21 cellular contexts compared by ENCODE assay signal in the genomic region with DNA sequence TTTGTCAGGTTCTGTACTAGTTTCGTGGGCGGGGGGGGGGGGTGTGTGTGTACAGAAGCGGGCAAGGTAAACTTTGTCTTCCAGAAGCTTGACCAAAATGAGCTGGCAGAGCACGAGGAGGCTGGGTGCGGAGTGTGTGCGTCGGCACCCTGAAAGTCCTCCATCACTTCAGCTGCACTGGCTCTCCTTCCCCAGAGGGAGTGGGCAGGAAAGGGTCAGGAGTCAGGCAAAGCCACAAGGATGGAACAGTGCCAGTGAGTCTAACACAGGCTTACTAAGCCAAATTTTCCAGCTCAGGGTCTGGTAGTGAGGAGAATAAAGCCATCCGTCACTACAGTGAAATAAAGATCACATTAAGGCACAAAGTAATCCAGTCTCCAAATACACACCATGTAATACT. TPM values are rescaled to one million over a fixed set of nuclear protein-coding genes. Genes with fewer than 3 reads are reported as not detected.
A peak's percentile ranks its signal among the peaks of the same experiment; 100 is the strongest.
DNase-seq lines count a peak whose midpoint lies in the region; ATAC-seq, FAIRE-seq and TF ChIP-seq lines count a peak whose summit lies in the region.
"Had no signal": no experiment of that assay in that cellular context is flagged by ENCODE, and none has a peak within 500 bp of the region (broad histone marks: within the 10 kb centered on the region; RNA-seq: fewer than 3 reads in every experiment).

No MANE protein-coding gene starts in this region.

- H3K9me3 ChIP-seq in BLaER1 treated with 17β-estradiol and CSF1 and Interleukin-3, amounts not matched to agents 10 nM and 100 nM (replicated peaks in 1 of 11), result no peaks in the 10 kb centered on the region

- DNase-seq in NCI-H226, result peak; percentile 15
- peak; percentile 20 for DNase-seq in bronchial epithelial cell (ENCODE audit: low read depth)
- peak; percentile 48 for DNase-seq in retinal pigment epithelial cell (ENCODE audit: low read depth)
- DNase-seq in activated naive CD4-positive, alpha-beta T cell treated with Interleukin-2 at 50 U/mL for 16 hours, result no peak
- DNase-seq in occipital lobe (lab: John Stamatoyannopoulos, UW), result no peak
- no peak for DNase-seq in COLO829 (ENCODE audit: low spot score)
- DNase-seq: COR-L47, DMS153, H9, NCI-H1436 treated with DMSO at 0.1 percent for 48 hours, NCI-H2029 treated with DMSO at 0.1 percent for 48 hours, NCI-H510A treated with DMSO at 0.1 percent for 48 hours, NCI-H82, PC-9 had no signal

- H3K4me3 ChIP-seq in BLaER1 treated with 17β-estradiol and CSF1 and Interleukin-3, amounts not matched to agents 10 nM and 100 nM, result no peak overlapping the region
- no peak overlapping the region for H3K4me3 ChIP-seq in bronchial epithelial cell (ENCODE audit: low read depth, low read length)
- no peak overlapping the region for H3K4me3 ChIP-seq in retinal pigment epithelial cell (ENCODE audit: low read length)
- H3K4me3 ChIP-seq: PC-9, SK-N-MC had no signal

- no peak overlapping the region for H3K27ac ChIP-seq in BLaER1 treated with 17β-estradiol and CSF1 and Interleukin-3, amounts not matched to agents 10 nM and 100 nM
- H3K27ac ChIP-seq: C4-2B, PC-9, SK-N-MC had no signal

- no peaks in the 10 kb centered on the region for H3K36me3 ChIP-seq in BLaER1 treated with 17β-estradiol and CSF1 and Interleukin-3, amounts not matched to agents 10 nM and 100 nM
- H3K36me3 ChIP-seq in bronchial epithelial cell (ENCODE audit: control insufficient read depth, insufficient read depth, low read length), result no peaks in the 10 kb centered on the region

- no peak for ATAC-seq in HG02759 (IDR thresholded peaks at IDR 0.05; ENCODE audit: unreplicated experiment)

- H3K9ac ChIP-seq in BLaER1 treated with 17β-estradiol and CSF1 and Interleukin-3, amounts not matched to agents 10 nM and 100 nM, result no peak overlapping the region

- FAIRE-seq in bronchial epithelial cell (lab: Jason Lieb, UNC), result no peak
- FAIRE-seq: A204.1, GM19239, HTR-8/SVneo had no signal

- H3K4me1 ChIP-seq in BLaER1 treated with 17β-estradiol and CSF1 and Interleukin-3, amounts not matched to agents 10 nM and 100 nM, result peaks cover 17 to 34% (median 23%) of the 10 kb centered on the region in 10 experiments

- no peak for TF ChIP-seq CTCF in bronchial epithelial cell (IDR thresholded peaks at IDR 0.05; ENCODE audit: insufficient read depth, low read length, severe bottlenecking)
- TF ChIP-seq CTCF in retinal pigment epithelial cell (conservative IDR thresholded peaks at IDR 0.05; ENCODE audit: low read depth, low read length), result no peak

- peak overlapping the region; percentile 10 to 72 (median 59); a peak in 21 of 22 replicates for H3K4me2 ChIP-seq in BLaER1 treated with 17β-estradiol and CSF1 and Interleukin-3, amounts not matched to agents 10 nM and 100 nM
- H3K4me2 ChIP-seq: PC-9 had no signal

- no peaks in the 10 kb centered on the region; a peak in 1 of 22 replicates for H4K20me1 ChIP-seq in BLaER1 treated with 17β-estradiol and CSF1 and Interleukin-3, amounts not matched to agents 10 nM and 100 nM

- H3K27me3 ChIP-seq in BLaER1 treated with 17β-estradiol and CSF1 and Interleukin-3, amounts not matched to agents 10 nM and 100 nM, result no peaks in the 10 kb centered on the region
- H3K27me3 ChIP-seq in bronchial epithelial cell (ENCODE audit: control insufficient read depth, insufficient read depth, low read length), result no peaks in the 10 kb centered on the region

RNA-seq across cellular contexts. Expression of a gene that starts 11.9 kb away (rescaled TPM):
- total RNA-seq in bronchial epithelial cell (0.51 and 1.1 TPM in 2 replicates), occipital lobe (186 TPM)

Comparison
In these comparisons a context has a peak if more than half of its experiments do, and no peak if none do; other contexts are left out.
1. DNase-seq: peak in NCI-H226 (single experiment), bronchial epithelial cell (single experiment) and retinal pigment epithelial cell (single experiment); none in activated naive CD4-positive, alpha-beta T cell treated with Interleukin-2 at 50 U/mL for 16 hours (single experiment), occipital lobe (single experiment) and COLO829 (single experiment).
2. RNA of a gene that starts 11.9 kb away (total RNA-seq): 186 TPM in occipital lobe (single experiment); 0.51 to 1.1 TPM in bronchial epithelial cell; every median in the first group is over 10 times any median in the second.